ENCODE assay signal across 8 cellular contexts in the genomic region with DNA sequence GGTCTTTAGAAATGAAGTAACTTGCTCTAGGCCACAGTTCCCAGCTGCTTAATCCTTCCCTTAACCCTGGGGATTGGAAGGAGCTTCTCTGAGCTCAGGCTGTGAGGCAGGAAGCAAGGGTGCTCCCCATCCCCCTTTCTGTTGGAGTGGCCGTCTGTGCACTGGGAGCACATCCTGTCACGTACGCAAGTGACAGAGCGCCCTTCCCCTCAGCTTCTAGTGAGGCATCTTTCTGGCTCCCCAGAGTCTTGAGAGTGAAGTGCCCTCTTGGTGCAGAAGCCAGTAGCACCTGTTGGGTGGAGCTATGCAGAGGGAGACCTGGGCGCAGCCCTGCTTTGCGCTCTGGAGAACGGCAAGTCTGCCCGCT. TPM values are rescaled to one million over a fixed set of nuclear protein-coding genes. Genes with fewer than 3 reads are reported as not detected.
DNase-seq lines count a peak whose midpoint lies in the region; ATAC-seq and TF ChIP-seq lines count a peak whose summit lies in the region.

No MANE protein-coding gene starts in this region.

- WGBS in mesendoderm (ENCODE audit: extremely low coverage, insufficient coverage, low lambda C conversion rate): no CpG with 5 or more reads among the region's 8 CpGs

- CTCF ChIA-PET in MCF 10A (lab: Yijun Ruan, JAX): interaction anchor here (0.7 kb wide), 2 partner anchors 165 to 811 kb away, joined by 3 read pairs; no protein-coding TSS in a partner anchor

- intact Hi-C loops in MCF 10A (cut with micrococcal nuclease): no loop called here

- DNase-seq in stimulated activated CD4-positive, alpha-beta T cell treated with anti-CD3 and anti-CD28 coated beads, Interleukin-1b, Interleukin-23, amount 100 ng/mL, for 4 hours (ENCODE audit: low read depth in 2 of 2): peak; percentile 7 to 11
- no peak for DNase-seq in BE2C
- no peak for DNase-seq in mesendoderm
- no peak for DNase-seq in MCF 10A (ENCODE audit: unreplicated experiment)

- no peak overlapping the region for H3K27ac ChIP-seq in mesendoderm (ENCODE audit: low read depth, low read length)

- H3K4me1 Mint-ChIP-seq in activated naive CD4-positive, alpha-beta T cell treated with anti-CD3 and anti-CD28 coated beads, Interleukin-2, amount 50 U/mL, for 24 hours: peaks cover 56% of the 10 kb centered on the region
- H3K4me1 Mint-ChIP-seq in MCF 10A (ENCODE audit: insufficient read depth, unreplicated experiment): no peaks in the 10 kb centered on the region

- no peak for TF ChIP-seq CTCF in BE2C (IDR thresholded peaks at IDR 0.05; ENCODE audit: low read depth, low read length)
- TF ChIP-seq CTCF in MCF 10A (IDR thresholded peaks at IDR 0.05; ENCODE audit: unreplicated experiment): no peak

- H3K79me1 ChIP-seq in mesendoderm (ENCODE audit: low read length): peaks cover 24% of the 10 kb centered on the region

- no TSS peak for BruUV-seq in MCF 10A (replicated peaks; lab: Mats Ljungman, UMichigan)

- peaks cover 4% of the 10 kb centered on the region for H3K36me3 Mint-ChIP-seq in activated naive CD4-positive, alpha-beta T cell treated with anti-CD3 and anti-CD28 coated beads, Interleukin-2, amount 50 U/mL, for 24 hours
- H3K36me3 Mint-ChIP-seq in MCF 10A (ENCODE audit: insufficient read depth, unreplicated experiment): peaks cover 83% of the 10 kb centered on the region

- H3K4me2 ChIP-seq in mesendoderm (ENCODE audit: low read length): no peak overlapping the region

- H2BK5ac ChIP-seq in mesendoderm (ENCODE audit: low read length): no peak overlapping the region

- H3K27me3 Mint-ChIP-seq in activated naive CD4-positive, alpha-beta T cell treated with anti-CD3 and anti-CD28 coated beads, Interleukin-2, amount 50 U/mL, for 24 hours: no peaks in the 10 kb centered on the region
- no peaks in the 10 kb centered on the region for H3K27me3 Mint-ChIP-seq in MCF 10A (ENCODE audit: insufficient read depth, unreplicated experiment)

- no peak overlapping the region for H3K18ac ChIP-seq in mesendoderm (ENCODE audit: low read length)

- ATAC-seq in GM19438 (IDR thresholded peaks at IDR 0.05; ENCODE audit: low read depth, unreplicated experiment): peak; percentile 35
- peak; percentile 61 for ATAC-seq in HG03354 (IDR thresholded peaks at IDR 0.05; ENCODE audit: poor library complexity, severe bottlenecking, unreplicated experiment)
- no peak for ATAC-seq in HG03175 (IDR thresholded peaks at IDR 0.05; ENCODE audit: unreplicated experiment)

- H3K4me1 ChIP-seq in BE2C: no peaks in the 10 kb centered on the region
- H3K4me1 ChIP-seq in mesendoderm (ENCODE audit: control insufficient read depth, low read depth, low read length): peaks cover 2% of the 10 kb centered on the region

- no peak overlapping the region for H3K23ac ChIP-seq in mesendoderm (ENCODE audit: low read length)

- POLR2A ChIA-PET in MCF 10A (lab: Yijun Ruan, JAX): no interaction called here

- no peak overlapping the region for H3K9ac ChIP-seq in mesendoderm (ENCODE audit: low read length)

- H3K4ac ChIP-seq in mesendoderm (ENCODE audit: low read depth, low read length): no peak overlapping the region

- H3K9me3 ChIP-seq in BE2C: no peaks in the 10 kb centered on the region; the same call in 1 of the 2 replicates

- H3K4me3 ChIP-seq in BE2C (ENCODE audit: low read depth, low read length): no peak overlapping the region
- H3K4me3 ChIP-seq in mesendoderm (ENCODE audit: low read length): no peak overlapping the region

- H3K4me3 Mint-ChIP-seq in activated naive CD4-positive, alpha-beta T cell treated with anti-CD3 and anti-CD28 coated beads, Interleukin-2, amount 50 U/mL, for 24 hours: peak overlapping the region; percentile 84
- no peak overlapping the region for H3K4me3 Mint-ChIP-seq in MCF 10A (ENCODE audit: unreplicated experiment)

- H3K56ac ChIP-seq in mesendoderm (ENCODE audit: low read length): no peak overlapping the region

- no peak overlapping the region for H2AK5ac ChIP-seq in mesendoderm (ENCODE audit: low read length)

- no peak overlapping the region for H2BK15ac ChIP-seq in mesendoderm (replicated peaks; ENCODE audit: low read depth)

- H4K5ac ChIP-seq in mesendoderm (ENCODE audit: low read length): no peak overlapping the region

- H3K27me3 ChIP-seq in BE2C (no peaks in the 10 kb centered on the region), mesendoderm (ENCODE audit: insufficient read depth, low read length, poor library complexity) (no peaks in the 10 kb centered on the region)

- H2BK120ac ChIP-seq in mesendoderm (ENCODE audit: low read depth, low read length): no peak overlapping the region

- no peak overlapping the region for H4K8ac ChIP-seq in mesendoderm (ENCODE audit: low read depth, low read length)

- H3K36me3 ChIP-seq in BE2C (peaks cover 34% of the 10 kb centered on the region), mesendoderm (ENCODE audit: control insufficient read depth, insufficient read depth, low read length) (no peaks in the 10 kb centered on the region)

- peaks cover 17% of the 10 kb centered on the region for H3K79me2 ChIP-seq in mesendoderm (ENCODE audit: control insufficient read depth, insufficient read depth, low read length)

- H3K27ac Mint-ChIP-seq in activated naive CD4-positive, alpha-beta T cell treated with anti-CD3 and anti-CD28 coated beads, Interleukin-2, amount 50 U/mL, for 24 hours: peak overlapping the region; percentile 89
- no peak overlapping the region for H3K27ac Mint-ChIP-seq in MCF 10A (ENCODE audit: low read depth, unreplicated experiment)

- no peaks in the 10 kb centered on the region for H3K9me3 Mint-ChIP-seq in activated naive CD4-positive, alpha-beta T cell treated with anti-CD3 and anti-CD28 coated beads, Interleukin-2, amount 50 U/mL, for 24 hours
- no peaks in the 10 kb centered on the region for H3K9me3 Mint-ChIP-seq in MCF 10A (ENCODE audit: unreplicated experiment)

RNA-seq across cellular contexts. Expression of a gene that starts 47.8 kb away (rescaled TPM):
- polyA plus RNA-seq in BE2C (2012; ENCODE audit: insufficient read depth, insufficient read length, low read depth): not detected
- 0.32 TPM for polyA plus RNA-seq in mesendoderm (2013, experiment 1 of 2)
- polyA plus RNA-seq in mesendoderm (2013, experiment 2 of 2): 0.28 TPM
- total RNA-seq in MCF 10A (2022): not detected in 2 replicates

Comparison
In these comparisons a context has a peak if more than half of its experiments do, and no peak if none do; other contexts are left out.
1. DNase-seq: peak in stimulated activated CD4-positive, alpha-beta T cell treated with anti-CD3 and anti-CD28 coated beads, Interleukin-1b, Interleukin-23, amount 100 ng/mL, for 4 hours (2 of 2); none in BE2C (single experiment), mesendoderm (single experiment) and MCF 10A (single experiment).